Comparison of ENCODE assay signal across 11 cellular contexts in genomic region chrX:133546441-133546840, GRCh38.
"Had no signal": no experiment of that assay in that cellular context is flagged by ENCODE, and none has a peak within 500 bp of the region (broad histone marks: within the 10 kb centered on the region; RNA-seq: fewer than 3 reads in every experiment).

No MANE protein-coding gene starts in this region.

- H3K27ac Mint-ChIP-seq: activated naive CD4-positive, alpha-beta T cell treated with anti-CD3 and anti-CD28 coated beads, Interleukin-2, amount 50 U/mL, for 24 hours; progenitor cell of endocrine pancreas; stimulated activated naive CD8-positive, alpha-beta T cell treated with anti-CD3 and anti-CD28 coated beads, Interleukin-15, Interleukin-2, amounts not matched to agents 100 ng/mL and 50 ng/mL, for 24 hours had no signal

- H3K9me3 Mint-ChIP-seq: stimulated activated naive CD8-positive, alpha-beta T cell treated with anti-CD3 and anti-CD28 coated beads, Interleukin-15, Interleukin-2, amounts not matched to agents 100 ng/mL and 50 ng/mL, for 24 hours had no signal

- DNase-seq: activated CD4-positive, alpha-beta T cell treated with anti-CD3 and anti-CD28 coated beads for 1 hour; activated CD4-positive, alpha-beta T cell treated with anti-CD3 and anti-CD28 coated beads, Interleukin-2, amount 50 U/mL, for 4 hours; activated gamma-delta T cell; adrenal gland; cortex of kidney; left ventricle myocardium superior; occipital lobe; WERI-Rb-1 had no signal

- H3K27me3 Mint-ChIP-seq: activated naive CD4-positive, alpha-beta T cell treated with anti-CD3 and anti-CD28 coated beads, Interleukin-2, amount 50 U/mL, for 24 hours; progenitor cell of endocrine pancreas; stimulated activated naive CD8-positive, alpha-beta T cell treated with anti-CD3 and anti-CD28 coated beads, Interleukin-15, Interleukin-2, amounts not matched to agents 100 ng/mL and 50 ng/mL, for 24 hours had no signal

- H3K4me1 Mint-ChIP-seq: activated naive CD4-positive, alpha-beta T cell treated with anti-CD3 and anti-CD28 coated beads, Interleukin-2, amount 50 U/mL, for 24 hours had no signal

- H3K4me3 Mint-ChIP-seq: activated naive CD4-positive, alpha-beta T cell treated with anti-CD3 and anti-CD28 coated beads, Interleukin-2, amount 50 U/mL, for 24 hours; stimulated activated naive CD8-positive, alpha-beta T cell treated with anti-CD3 and anti-CD28 coated beads, Interleukin-15, Interleukin-2, amounts not matched to agents 100 ng/mL and 50 ng/mL, for 24 hours had no signal

- H3K36me3 Mint-ChIP-seq: activated naive CD4-positive, alpha-beta T cell treated with anti-CD3 and anti-CD28 coated beads, Interleukin-2, amount 50 U/mL, for 24 hours had no signal

- ATAC-seq: left ventricle myocardium superior had no signal
